Comparison of ENCODE assay signal across 18 cellular contexts in genomic region chr20:19775353-19776201, GRCh38. TPM values are rescaled to one million over a fixed set of nuclear protein-coding genes. Genes with fewer than 3 reads are reported as not detected.
DNase-seq lines count a peak whose midpoint lies in the region; ATAC-seq and TF ChIP-seq lines count a peak whose summit lies in the region.
"Had no signal": no experiment of that assay in that cellular context is flagged by ENCODE, and none has a peak within 500 bp of the region (broad histone marks: within the 10 kb centered on the region; RNA-seq: fewer than 3 reads in every experiment).

No MANE protein-coding gene starts in this region.

- no peak for TF ChIP-seq POLR2A in prostate gland (IDR thresholded peaks at IDR 0.05)

- 77% methylated on average over 7 of the region's 7 CpGs for WGBS in right cardiac atrium
- 48% methylated on average over 7 of the region's 7 CpGs for WGBS in prostate gland

- POLR2A ChIA-PET in BJ (lab: Charles Lee), result interaction anchor here (0.6 to 0.7 kb wide), 2 partner anchors 18 to 250 kb away, joined by 3 to 4 read pairs; partner anchors contain the start of gene RIN2

- H3K9me3 ChIP-seq in SJSA1 (replicated peaks), result no peaks in the 10 kb centered on the region; the same call in 1 of the 2 replicates
- no peaks in the 10 kb centered on the region for H3K9me3 ChIP-seq in right cardiac atrium (ENCODE audit: control insufficient read depth, low read length)
- no peaks in the 10 kb centered on the region for H3K9me3 ChIP-seq in prostate gland
- H3K9me3 ChIP-seq: BE2C had no signal

- ATAC-seq in right cardiac atrium, result peak; percentile 33 to 47
- no peak for ATAC-seq in HG03565 (IDR thresholded peaks at IDR 0.05; ENCODE audit: unreplicated experiment)
- ATAC-seq in HG02678 (IDR thresholded peaks at IDR 0.05; ENCODE audit: unreplicated experiment), result no peak

- DNase-seq in BJ (ENCODE audit: low read depth), result peak; percentile 95
- DNase-seq in SJSA1 (ENCODE audit: low read depth in 1 of 2, low spot score in 2 of 2), result peak in 1 of 2 experiments; percentile 28
- peak in 1 of 3 donors; percentile 43 for DNase-seq in right cardiac atrium
- DNase-seq in prostate gland (ENCODE audit: low spot score), result peak; percentile 73
- no peak for DNase-seq in SHP77 treated with DMSO at 0.1 percent for 48 hours (lab: John Stamatoyannopoulos, UW)
- no peak for DNase-seq in DMS53 (lab: John Stamatoyannopoulos, UW)
- DNase-seq: activated naive CD4-positive, alpha-beta T cell treated with Interleukin-2 at 50 U/mL for 16 hours; BE2C; DMS79 treated with DMSO at 0.1 percent for 48 hours; KBM-7; NCI-H1436 treated with DMSO at 0.1 percent for 48 hours; NCI-H69; RPMI8226; stimulated activated CD4-positive, alpha-beta T cell treated with anti-CD3 and anti-CD28 coated beads, Interleukin-1b, Interleukin-23, amount 100 ng/mL, for 48 hours; stimulated activated CD8-positive, alpha-beta memory T cell treated with anti-CD3 and anti-CD28 coated beads, Interleukin-4, amount 100 ng/mL, for 48 hours had no signal

- TF ChIP-seq CTCF in BJ (IDR thresholded peaks at IDR 0.05; ENCODE audit: insufficient read depth, low read depth, low read length) (no peak), prostate gland (IDR thresholded peaks at IDR 0.05) (no peak)

- H3K4me3 ChIP-seq in BJ (ENCODE audit: low read depth, low read length) (no peak overlapping the region), SJSA1 (no peak overlapping the region), right cardiac atrium (ENCODE audit: low read length) (no peak overlapping the region), prostate gland (no peak overlapping the region)
- H3K4me3 ChIP-seq: cardiac muscle cell had no signal

- H3K27me3 ChIP-seq in BJ (ENCODE audit: control insufficient read depth, insufficient read depth, low read length), result no peaks in the 10 kb centered on the region
- H3K27me3 ChIP-seq in SJSA1 (replicated peaks), result no peaks in the 10 kb centered on the region
- no peaks in the 10 kb centered on the region for H3K27me3 ChIP-seq in right cardiac atrium (ENCODE audit: control insufficient read depth, insufficient read depth)
- H3K27me3 ChIP-seq in prostate gland (replicated peaks; ENCODE audit: insufficient read depth), result no peaks in the 10 kb centered on the region
- H3K27me3 ChIP-seq: cardiac muscle cell had no signal

- H3K27ac ChIP-seq in SJSA1 (peak overlapping the region; percentile 1; the same call in 1 of the 2 replicates), right cardiac atrium (ENCODE audit: low read length) (no peak overlapping the region), prostate gland (peak overlapping the region in 1 of 2 donors; percentile 9)
- H3K27ac ChIP-seq: cardiac muscle cell had no signal

- H3K36me3 ChIP-seq in BJ (ENCODE audit: control insufficient read depth, insufficient read depth, low read length) (0 out of 2 replicates have a peak, but pooled peaks cover 1% of the 10 kb centered on the region), SJSA1 (no peaks in the 10 kb centered on the region), prostate gland (no peaks in the 10 kb centered on the region)
- H3K36me3 ChIP-seq: BE2C, cardiac muscle cell had no signal

- peaks cover 54% of the 10 kb centered on the region for H3K4me1 ChIP-seq in SJSA1 (replicated peaks)
- H3K4me1 ChIP-seq in right cardiac atrium (ENCODE audit: control insufficient read depth, insufficient read depth, low read length), result peaks cover 27% of the 10 kb centered on the region
- peaks cover 7% of the 10 kb centered on the region for H3K4me1 ChIP-seq in prostate gland (replicated peaks)
- H3K4me1 ChIP-seq: BE2C had no signal

- intact Hi-C loops in right cardiac atrium (cut with DNase I), result no loop called here
- intact Hi-C loops in prostate gland (cut with DNase I), result no loop called here

- CTCF ChIA-PET in BJ (lab: Yijun Ruan, JAX), result interaction anchor here (1.0 to 1.3 kb wide), 4 partner anchors 10 to 242 kb away, joined by 3 to 8 read pairs (median 4); partner anchors contain the start of gene NAA20

RNA-seq across cellular contexts. Expression of gene RIN2, which starts 17.5 kb away (rescaled TPM):
- polyA plus RNA-seq in BJ (2011; rRNA removed), result 25.2 and 29.4 TPM in 2 replicates
- 53.3 and 69.2 TPM in 2 replicates for polyA minus RNA-seq in BJ (2011; rRNA and poly(A)+ RNA removed)
- 15.7 and 19.0 TPM in 2 replicates for total RNA-seq in SJSA1 (2014; rRNA removed; shearing (Covaris generic))
- total RNA-seq in right cardiac atrium, result 10 to 100 TPM; 47.8 to 70.9 (median 60.3) TPM
- 16.8 TPM for polyA plus RNA-seq in right cardiac atrium
- total RNA-seq in prostate gland, result 10 to 100 TPM; 50.4 to 77.9 TPM

Comparison
In these comparisons a context has a peak if more than half of its experiments do, and no peak if none do; other contexts are left out.
1. DNase-seq: peak in BJ (single experiment) and prostate gland (single experiment); none in SHP77 treated with DMSO at 0.1 percent for 48 hours (single experiment) and DMS53 (single experiment).
2. ATAC-seq: peak in right cardiac atrium (2 of 2); none in HG03565 (single experiment) and HG02678 (single experiment).